17 cellular contexts compared by ENCODE assay signal in the genomic region with DNA sequence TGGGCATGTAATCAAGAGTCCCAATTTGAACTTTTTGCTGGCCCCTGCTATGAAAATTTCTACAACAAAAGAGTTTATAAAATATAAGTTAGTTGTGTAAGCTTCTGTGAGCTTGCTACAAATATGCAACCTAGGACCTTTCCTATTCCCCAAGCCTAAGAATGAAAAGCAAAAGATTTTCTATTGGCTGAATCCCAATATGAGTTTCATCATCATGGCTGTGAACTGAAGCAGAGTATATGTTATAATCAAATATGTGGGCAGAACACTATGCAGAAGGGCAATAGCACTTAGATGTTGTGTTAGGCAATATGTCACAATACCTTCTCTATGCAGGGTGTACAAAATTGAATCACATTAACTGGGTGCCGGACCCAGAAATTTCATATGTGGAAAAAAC.
DNase-seq lines count a peak whose midpoint lies in the region; ATAC-seq and TF ChIP-seq lines count a peak whose summit lies in the region.
"Had no signal": no experiment of that assay in that cellular context is flagged by ENCODE, and none has a peak within 500 bp of the region (broad histone marks: within the 10 kb centered on the region; RNA-seq: fewer than 3 reads in every experiment).

No MANE protein-coding gene starts in this region.

- no peak for ATAC-seq in stimulated activated naive CD8-positive, alpha-beta T cell treated with anti-CD3 and anti-CD28 coated beads, Interleukin-15, Interleukin-2, amounts not matched to agents 100 U/mL and 50 U/mL, for 24 hours
- ATAC-seq: CD8-positive, alpha-beta T cell; GM23338; HCT116 had no signal

- H3K27ac ChIP-seq in GM23248 = no peak overlapping the region
- H3K27ac ChIP-seq: 22Rv1, BLaER1, C4-2B had no signal

- no peak overlapping the region for H3K4me2 ChIP-seq in GM23248 (ENCODE audit: unreplicated experiment)
- H3K4me2 ChIP-seq: BLaER1, GM23338 had no signal

- H3K27me3 ChIP-seq in GM23248 (replicated peaks; ENCODE audit: insufficient read depth) = no peaks in the 10 kb centered on the region
- H3K27me3 ChIP-seq: BLaER1 had no signal

- H3K9me2 ChIP-seq in GM23248 (ENCODE audit: insufficient read depth) = no peaks in the 10 kb centered on the region

- in situ Hi-C loops in GM23248 (cut with MboI) = no loop called here

- H3K4me3 ChIP-seq in GM23248 = no peak overlapping the region
- H3K4me3 ChIP-seq in fibroblast of villous mesenchyme (ENCODE audit: low read depth, low read length) = no peak overlapping the region
- H3K4me3 ChIP-seq: BLaER1, GM23338 had no signal

- H3K9me3 ChIP-seq in GM23248 (ENCODE audit: low read depth) = no peaks in the 10 kb centered on the region
- H3K9me3 ChIP-seq: BLaER1, Caco-2 had no signal

- WGBS in GM23248 (ENCODE audit: low coverage in 1 of 2, low lambda C conversion rate in 2 of 2, missing lambda C conversion rate in 2 of 2), 2 experiments = 100% methylated on average over 1 of the region's 1 CpG

- peaks cover 8% of the 10 kb centered on the region; the same call in 1 of the 2 replicates for H3K4me1 ChIP-seq in GM23248 (ENCODE audit: insufficient read depth)
- H3K4me1 ChIP-seq: BLaER1, Caco-2 had no signal

- no peaks in the 10 kb centered on the region for H3F3A ChIP-seq in GM23248 (ENCODE audit: insufficient read depth)

- peak; percentile 9 for DNase-seq in GM23248
- DNase-seq in fibroblast of gingiva (ENCODE audit: low read depth) = peak; percentile 45
- peak; percentile 0 for DNase-seq in fibroblast of villous mesenchyme (ENCODE audit: low read depth)
- DNase-seq in cerebellum (ENCODE audit: low spot score) = no peak
- DNase-seq in stimulated activated naive CD8-positive, alpha-beta T cell treated with anti-CD3 and anti-CD28 coated beads, Interleukin-15, Interleukin-2, amounts not matched to agents 100 U/mL and 50 U/mL, for 24 hours = no peak
- DNase-seq in stimulated activated CD4-positive, alpha-beta T cell treated with anti-CD3 and anti-CD28 coated beads, Interleukin-4, amount 100 ng/mL, for 24 hours = no peak
- DNase-seq: Caco-2; CD4-positive, CD25-positive, alpha-beta regulatory T cell; CD8-positive, alpha-beta T cell; DMS153; DND-41; H9 had no signal

- H3K9ac ChIP-seq in GM23248 = no peak overlapping the region
- H3K9ac ChIP-seq: BLaER1 had no signal

- no peak for TF ChIP-seq CTCF in fibroblast of villous mesenchyme (IDR thresholded peaks at IDR 0.05; ENCODE audit: insufficient read depth, low read depth, low read length)

- no peaks in the 10 kb centered on the region for H3K79me2 ChIP-seq in GM23248 (ENCODE audit: insufficient read depth)

- H2AFZ ChIP-seq in GM23248 = no peak overlapping the region
- H2AFZ ChIP-seq: GM23338 had no signal

- H4K20me1 ChIP-seq in GM23248 (ENCODE audit: insufficient read depth) = no peaks in the 10 kb centered on the region
- H4K20me1 ChIP-seq: BLaER1 had no signal

- no peaks in the 10 kb centered on the region for H3K36me3 ChIP-seq in GM23248 (ENCODE audit: low read depth)
- H3K36me3 ChIP-seq: BLaER1 had no signal

Comparison
In these comparisons a context has a peak if more than half of its experiments do, and no peak if none do; other contexts are left out.
1. DNase-seq: peak in GM23248 (single experiment), fibroblast of gingiva (single experiment) and fibroblast of villous mesenchyme (single experiment); none in cerebellum (single experiment), stimulated activated naive CD8-positive, alpha-beta T cell treated with anti-CD3 and anti-CD28 coated beads, Interleukin-15, Interleukin-2, amounts not matched to agents 100 U/mL and 50 U/mL, for 24 hours (single experiment) and stimulated activated CD4-positive, alpha-beta T cell treated with anti-CD3 and anti-CD28 coated beads, Interleukin-4, amount 100 ng/mL, for 24 hours (single experiment).